Comparison of ENCODE assay signal across 11 cellular contexts in genomic region chr1:235022341-235023196, GRCh38.
DNase-seq lines count a peak whose midpoint lies in the region; ATAC-seq and TF ChIP-seq lines count a peak whose summit lies in the region.
"Had no signal": no experiment of that assay in that cellular context is flagged by ENCODE, and none has a peak within 500 bp of the region (broad histone marks: within the 10 kb centered on the region; RNA-seq: fewer than 3 reads in every experiment).

No MANE protein-coding gene starts in this region.

- H3K4me1 Mint-ChIP-seq in activated T-cell treated with anti-CD3 and anti-CD28 coated beads, Interleukin-2, amount 50 U/mL, for 72 hours (ENCODE audit: low read depth): peaks cover 80% of the 10 kb centered on the region
- peaks cover 56% of the 10 kb centered on the region for H3K4me1 Mint-ChIP-seq in dendritic cell treated with granulocyte-macrophage colony-stimulating factor and Interleukin-4, amounts not matched to agents 40 ng/mL and 50 ng/mL, for 4 days (ENCODE audit: low read depth)

- TF ChIP-seq POLR2A in thyroid gland (IDR thresholded peaks at IDR 0.05): no peak

- H3K4me3 Mint-ChIP-seq in activated T-cell treated with anti-CD3 and anti-CD28 coated beads, Interleukin-2, amount 50 U/mL, for 72 hours: peak overlapping the region; percentile 2 to 14
- H3K4me3 Mint-ChIP-seq in dendritic cell treated with granulocyte-macrophage colony-stimulating factor and Interleukin-4, amounts not matched to agents 40 ng/mL and 50 ng/mL, for 4 days: no peak overlapping the region

- H3K27ac Mint-ChIP-seq in activated T-cell treated with anti-CD3 and anti-CD28 coated beads, Interleukin-2, amount 50 U/mL, for 72 hours: peak overlapping the region; percentile 0
- H3K27ac Mint-ChIP-seq in dendritic cell treated with granulocyte-macrophage colony-stimulating factor and Interleukin-4, amounts not matched to agents 40 ng/mL and 50 ng/mL, for 4 days: peak overlapping the region; percentile 67

- no peaks in the 10 kb centered on the region for H3K36me3 ChIP-seq in thyroid gland
- no peaks in the 10 kb centered on the region for H3K36me3 ChIP-seq in Karpas-422 (ENCODE audit: insufficient read depth, low read length)
- H3K36me3 ChIP-seq: neutrophil had no signal

- WGBS in thyroid gland, 2 donors: 67 to 74% methylated on average over 16 of the region's 16 CpGs

- H3K9me2 ChIP-seq in Karpas-422 (replicated peaks; ENCODE audit: insufficient read depth, low read length): no peaks in the 10 kb centered on the region

- intact Hi-C loops in dendritic cell treated with granulocyte-macrophage colony-stimulating factor and Interleukin-4, amounts not matched to agents 40 ng/mL and 50 ng/mL, for 4 days (cut with micrococcal nuclease): no loop called here
- intact Hi-C loops in thyroid gland (cut with DNase I): no loop called here

- H3K4me3 ChIP-seq in thyroid gland (replicated peaks in 1 of 3) (no peak overlapping the region), Karpas-422 (ENCODE audit: low read length) (no peak overlapping the region)

- H3K27ac ChIP-seq in thyroid gland (peak overlapping the region in 2 of 3 donors; percentile 47 to 58), Karpas-422 (ENCODE audit: low read length) (no peak overlapping the region)
- H3K27ac ChIP-seq: neutrophil had no signal

- H3K4me1 ChIP-seq in thyroid gland (peaks cover 11 to 25% of the 10 kb centered on the region in 2 donors), Karpas-422 (ENCODE audit: low read length) (no peaks in the 10 kb centered on the region)

- H3K27me3 Mint-ChIP-seq in activated T-cell treated with anti-CD3 and anti-CD28 coated beads, Interleukin-2, amount 50 U/mL, for 72 hours (ENCODE audit: low read depth): no peaks in the 10 kb centered on the region
- H3K27me3 Mint-ChIP-seq in dendritic cell treated with granulocyte-macrophage colony-stimulating factor and Interleukin-4, amounts not matched to agents 40 ng/mL and 50 ng/mL, for 4 days: no peaks in the 10 kb centered on the region

- peaks cover 11 to 12% of the 10 kb centered on the region in 2 donors for H3K36me3 Mint-ChIP-seq in activated T-cell treated with anti-CD3 and anti-CD28 coated beads, Interleukin-2, amount 50 U/mL, for 72 hours (ENCODE audit: insufficient read depth in 2 of 2)
- no peaks in the 10 kb centered on the region for H3K36me3 Mint-ChIP-seq in dendritic cell treated with granulocyte-macrophage colony-stimulating factor and Interleukin-4, amounts not matched to agents 40 ng/mL and 50 ng/mL, for 4 days (ENCODE audit: low read depth)

- DNase-seq in activated T-cell treated with anti-CD3 and anti-CD28 coated beads, Interleukin-2, amount 50 U/mL, for 72 hours: no peak
- DNase-seq in activated T-cell treated with anti-CD3 and anti-CD28 coated beads for 4 hours (no peak), mesenteric fat pad (ENCODE audit: low spot score) (peak; percentile 49), thyroid gland (no peak), NCI-H146 (lab: John Stamatoyannopoulos, UW) (no peak), Karpas-422 (no peak), putamen (ENCODE audit: low spot score) (no peak)
- DNase-seq: NCI-H2107, SIG-M5 had no signal

- ATAC-seq in activated T-cell treated with anti-CD3 and anti-CD28 coated beads, Interleukin-2, amount 50 U/mL, for 72 hours (replicated peaks in 1 of 2): no peak

- H3K9me3 Mint-ChIP-seq in activated T-cell treated with anti-CD3 and anti-CD28 coated beads, Interleukin-2, amount 50 U/mL, for 72 hours: peaks cover 10 to 11% of the 10 kb centered on the region in 2 donors
- peaks cover 18% of the 10 kb centered on the region for H3K9me3 Mint-ChIP-seq in dendritic cell treated with granulocyte-macrophage colony-stimulating factor and Interleukin-4, amounts not matched to agents 40 ng/mL and 50 ng/mL, for 4 days

- no peaks in the 10 kb centered on the region for H3K79me2 ChIP-seq in Karpas-422 (ENCODE audit: low read length)

- no peak overlapping the region for H3K9ac ChIP-seq in Karpas-422 (ENCODE audit: low read length)

- no peak overlapping the region for H2AFZ ChIP-seq in Karpas-422 (ENCODE audit: low read length)

- no peak for TF ChIP-seq CTCF in thyroid gland (IDR thresholded peaks at IDR 0.05)

- no peaks in the 10 kb centered on the region for H4K20me1 ChIP-seq in Karpas-422 (ENCODE audit: insufficient read depth, low read depth, low read length)

- no peak overlapping the region for H3K4me2 ChIP-seq in Karpas-422 (ENCODE audit: low read depth, low read length, poor library complexity, severe bottlenecking)

- H3K27me3 ChIP-seq in thyroid gland (no peaks in the 10 kb centered on the region), Karpas-422 (ENCODE audit: low read length) (no peaks in the 10 kb centered on the region)
- H3K27me3 ChIP-seq: neutrophil had no signal

- no peaks in the 10 kb centered on the region for H3K9me3 ChIP-seq in thyroid gland
- no peaks in the 10 kb centered on the region for H3K9me3 ChIP-seq in Karpas-422 (ENCODE audit: low read length)
- H3K9me3 ChIP-seq: neutrophil had no signal
